33 cellular contexts compared by ENCODE assay signal in the genomic region with DNA sequence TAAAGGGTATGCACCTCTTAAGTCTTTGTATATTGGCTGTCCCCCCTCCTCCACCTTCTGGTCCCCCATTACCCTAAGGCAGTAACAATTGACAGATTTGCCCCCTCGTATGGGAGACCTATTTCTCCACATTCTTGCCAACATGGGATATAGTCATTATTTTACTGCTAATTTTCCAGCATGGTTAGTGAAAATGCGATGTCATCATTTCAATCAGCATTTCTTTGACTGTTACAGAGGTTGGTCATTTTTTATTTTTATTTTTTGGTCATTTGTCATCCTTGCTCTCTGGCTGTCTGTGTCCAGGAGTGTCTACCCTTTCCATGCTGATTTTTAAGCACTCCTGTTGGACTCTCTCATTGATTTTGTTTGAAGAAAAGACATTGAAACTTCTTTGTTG. TPM values are rescaled to one million over a fixed set of nuclear protein-coding genes. Genes with fewer than 3 reads are reported as not detected.
"Had no signal": no experiment of that assay in that cellular context is flagged by ENCODE, and none has a peak within 500 bp of the region (broad histone marks: within the 10 kb centered on the region; RNA-seq: fewer than 3 reads in every experiment).

No MANE protein-coding gene starts in this region.

- H3K9me3 Mint-ChIP-seq: naive thymus-derived CD8-positive, alpha-beta T cell; nephron; neural crest cell; stimulated activated naive B cell treated with anti-CD40 and anti-IgM and Interleukin-4, amounts not matched to agents 10 μg/mL and 1 μg/mL and 100 μg/mL, for 72 hours had no signal

- H3K27ac Mint-ChIP-seq: immature natural killer cell; naive thymus-derived CD8-positive, alpha-beta T cell; nephron; stimulated activated naive B cell treated with anti-CD40 and anti-IgM and Interleukin-4, amounts not matched to agents 10 μg/mL and 1 μg/mL and 100 μg/mL, for 72 hours had no signal

- H3K36me3 ChIP-seq: left lung, lower lobe of right lung, prostate gland, sigmoid colon, spleen, stomach, thyroid gland, transverse colon, upper lobe of left lung had no signal

- H3K27me3 ChIP-seq: pancreas, sigmoid colon, testis, thyroid gland, upper lobe of left lung had no signal

- H3K27ac ChIP-seq: left lung, lower lobe of right lung, pancreas, prostate gland, sigmoid colon, spleen, stomach, testis, thyroid gland, transverse colon, upper lobe of left lung had no signal

- H3K9me3 ChIP-seq: left lung, lower lobe of right lung, pancreas, prostate gland, sigmoid colon, spleen, stomach, testis, thyroid gland, transverse colon, upper lobe of left lung had no signal

- H3K4me1 ChIP-seq: left lung, lower lobe of right lung, pancreas, prostate gland, sigmoid colon, spleen, stomach, testis, thyroid gland, transverse colon, upper lobe of left lung had no signal

- ATAC-seq: left colon; left lung; lower lobe of right lung; naive thymus-derived CD8-positive, alpha-beta T cell; pancreas; right cardiac atrium; stimulated activated naive B cell treated with anti-CD40 and anti-IgM and Interleukin-4, amounts not matched to agents 10 μg/mL and 1 μg/mL and 100 μg/mL, for 72 hours; stimulated activated naive CD8-positive, alpha-beta T cell treated with anti-CD3 and anti-CD28 coated beads, Interleukin-15, Interleukin-2, amounts not matched to agents 100 U/mL and 50 U/mL, for 24 hours had no signal

- FAIRE-seq: islet of Langerhans, kidney, pancreas, small intestine, urothelium cell line had no signal

- H3K4me3 Mint-ChIP-seq: immature natural killer cell; naive thymus-derived CD8-positive, alpha-beta T cell; nephron; neural crest cell; stimulated activated naive B cell treated with anti-CD40 and anti-IgM and Interleukin-4, amounts not matched to agents 10 μg/mL and 1 μg/mL and 100 μg/mL, for 72 hours had no signal

- H3K4me1 Mint-ChIP-seq: nephron, neural crest cell had no signal

- DNase-seq: hypothalamus; immature natural killer cell; kidney; left colon; left lung; lower lobe of right lung; mammary epithelial cell; mesenchymal stem cell; naive thymus-derived CD8-positive, alpha-beta T cell; nucleus accumbens; pancreas; posterior cingulate gyrus; retina; right cardiac atrium; sigmoid colon; small intestine; spleen; stimulated activated CD4-positive, alpha-beta T cell treated with anti-CD3 and anti-CD28 coated beads, Interleukin-1b, Interleukin-23, amount 100 ng/mL, for 48 hours; stimulated activated CD4-positive, alpha-beta T cell treated with anti-CD3 and anti-CD28 coated beads, Interleukin-2, amount 100 ng/mL, for 48 hours; stimulated activated naive B cell treated with anti-CD40 and anti-IgM and Interleukin-4, amounts not matched to agents 10 μg/mL and 1 μg/mL and 100 μg/mL, for 72 hours; stimulated activated naive CD8-positive, alpha-beta T cell treated with anti-CD3 and anti-CD28 coated beads, Interleukin-15, Interleukin-2, amounts not matched to agents 100 U/mL and 50 U/mL, for 24 hours; stomach; testis; thyroid gland; transverse colon; upper lobe of left lung had no signal

- H3K4me3 ChIP-seq: left lung, lower lobe of right lung, pancreas, prostate gland, sigmoid colon, spleen, stomach, testis, thyroid gland, transverse colon, upper lobe of left lung had no signal

- H3K36me3 Mint-ChIP-seq: naive thymus-derived CD8-positive, alpha-beta T cell; stimulated activated naive B cell treated with anti-CD40 and anti-IgM and Interleukin-4, amounts not matched to agents 10 μg/mL and 1 μg/mL and 100 μg/mL, for 72 hours had no signal

RNA-seq across cellular contexts. Expression of a gene that starts 45.4 kb away (rescaled TPM):
- total RNA-seq: kidney; left colon; left lung; lower lobe of right lung; mammary epithelial cell; mucosa of gallbladder; naive thymus-derived CD8-positive, alpha-beta T cell; neural crest cell; osteoblast; pancreas; prostate gland; right cardiac atrium; sigmoid colon; spleen; testis; thyroid gland; transverse colon; upper lobe of left lung had no signal
- polyA plus RNA-seq: immature natural killer cell; mammary epithelial cell; naive thymus-derived CD8-positive, alpha-beta T cell; pancreas; right cardiac atrium; sigmoid colon; small intestine; spleen; stomach had no signal
